Comparison of ENCODE assay signal across 19 cellular contexts in the genomic region with DNA sequence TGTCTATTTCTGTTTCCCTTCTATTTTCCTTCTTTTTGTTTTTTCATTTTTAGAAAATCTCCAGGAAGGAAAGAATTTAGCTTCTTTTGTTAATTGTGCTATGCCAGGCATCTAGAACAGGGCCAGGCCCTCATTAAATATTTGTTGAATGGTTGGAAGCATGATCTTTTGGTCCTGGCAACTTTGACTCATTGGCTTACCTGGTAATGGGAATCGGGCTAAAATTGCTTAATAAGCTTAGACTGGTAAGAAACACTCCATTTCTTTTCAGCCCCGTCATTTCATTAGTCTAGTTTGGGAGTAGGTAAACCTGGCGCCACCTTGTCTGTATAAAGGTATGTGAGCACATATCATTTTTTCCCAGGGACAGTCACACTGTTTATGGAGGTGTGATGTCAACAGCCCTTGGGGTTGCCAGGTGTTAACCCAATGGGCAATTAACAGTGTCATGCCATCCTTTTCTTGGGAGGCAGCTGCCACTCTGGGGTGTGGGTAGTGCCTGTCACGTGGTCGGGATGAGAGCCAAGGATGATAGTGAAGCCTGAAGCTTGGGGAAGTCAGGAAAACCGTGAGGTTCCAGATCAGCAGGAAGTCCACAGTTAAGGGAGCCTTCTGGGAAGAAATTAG. TPM values are rescaled to one million over a fixed set of nuclear protein-coding genes. Genes with fewer than 3 reads are reported as not detected.
A peak's percentile ranks its signal among the peaks of the same experiment; 100 is the strongest.
DNase-seq lines count a peak whose midpoint lies in the region; ATAC-seq and TF ChIP-seq lines count a peak whose summit lies in the region.
"Had no signal": no experiment of that assay in that cellular context is flagged by ENCODE, and none has a peak within 500 bp of the region (broad histone marks: within the 10 kb centered on the region; RNA-seq: fewer than 3 reads in every experiment).

No MANE protein-coding gene starts in this region.

- H3K27me3 Mint-ChIP-seq in activated T-helper 17 cell treated with anti-CD3 and anti-CD28 coated beads, Interleukin-2, amount 50 U/mL, for 72 hours, result peaks cover 23% of the 10 kb centered on the region
- peaks cover 0 to 10% of the 10 kb centered on the region in 2 donors for H3K27me3 Mint-ChIP-seq in natural killer cell (ENCODE audit: low read depth in 2 of 2)

- DNase-seq in NCI-H2171 treated with DMSO at 0.1 percent for 48 hours (lab: John Stamatoyannopoulos, UW) (peak; percentile 22), NCI-H2171 (lab: John Stamatoyannopoulos, UW) (no peak), islet precursor cell (peak; percentile 17), natural killer cell (no peak), NK-92 (lab: John Stamatoyannopoulos, UW; ENCODE audit: unreplicated experiment) (no peak), iPS-NIHi11 (ENCODE audit: low spot score) (no peak)
- DNase-seq: CD8-positive, alpha-beta memory T cell; HFFc6; KG1; NCI-H1436; NCI-H2081 treated with DMSO at 0.1 percent for 48 hours; NCI-H345; NCI-H526; PC-3 had no signal

- intact Hi-C loops in natural killer cell (cut with micrococcal nuclease), result no loop called here

- ATAC-seq in activated T-helper 17 cell treated with anti-CD3 and anti-CD28 coated beads, Interleukin-2, amount 50 U/mL, for 72 hours (replicated peaks), result no peak
- no peak for ATAC-seq in natural killer cell
- ATAC-seq: PC-3 had no signal

- peak overlapping the region in 14 of 21 experiments; percentile 19 to 89 (median 56) for H3K27ac ChIP-seq in skin epidermis
- H3K27ac ChIP-seq: BLaER1 treated with 17β-estradiol and CSF1 and Interleukin-3, amounts not matched to agents 10 nM and 100 nM; SJCRH30 had no signal

- no peaks in the 10 kb centered on the region for H3K36me3 Mint-ChIP-seq in activated T-helper 17 cell treated with anti-CD3 and anti-CD28 coated beads, Interleukin-2, amount 50 U/mL, for 72 hours (ENCODE audit: low read depth)
- H3K36me3 Mint-ChIP-seq in natural killer cell, result no peaks in the 10 kb centered on the region
- H3K36me3 Mint-ChIP-seq: CD8-positive, alpha-beta memory T cell had no signal

- TF ChIP-seq CTCF in natural killer cell (IDR thresholded peaks at IDR 0.05), result no peak

- peak overlapping the region; percentile 20 for H3K27ac Mint-ChIP-seq in activated T-helper 17 cell treated with anti-CD3 and anti-CD28 coated beads, Interleukin-2, amount 50 U/mL, for 72 hours
- no peak overlapping the region for H3K27ac Mint-ChIP-seq in natural killer cell
- H3K27ac Mint-ChIP-seq: CD8-positive, alpha-beta memory T cell; HFFc6 had no signal

- H3K4me3 ChIP-seq in skin epidermis, result no peak overlapping the region
- H3K4me3 ChIP-seq: BLaER1 treated with 17β-estradiol and CSF1 and Interleukin-3, amounts not matched to agents 10 nM and 100 nM; SJCRH30 had no signal

- H3K4me1 Mint-ChIP-seq in activated T-helper 17 cell treated with anti-CD3 and anti-CD28 coated beads, Interleukin-2, amount 50 U/mL, for 72 hours, result no peaks in the 10 kb centered on the region
- H3K4me1 Mint-ChIP-seq in natural killer cell, result no peaks in the 10 kb centered on the region
- H3K4me1 Mint-ChIP-seq: CD8-positive, alpha-beta memory T cell had no signal

- H3K4me3 Mint-ChIP-seq in activated T-helper 17 cell treated with anti-CD3 and anti-CD28 coated beads, Interleukin-2, amount 50 U/mL, for 72 hours, result no peak overlapping the region
- no peak overlapping the region for H3K4me3 Mint-ChIP-seq in natural killer cell
- H3K4me3 Mint-ChIP-seq: CD8-positive, alpha-beta memory T cell; HFFc6 had no signal

- no peaks in the 10 kb centered on the region for H3K9me3 Mint-ChIP-seq in activated T-helper 17 cell treated with anti-CD3 and anti-CD28 coated beads, Interleukin-2, amount 50 U/mL, for 72 hours
- H3K9me3 Mint-ChIP-seq in natural killer cell, result no peaks in the 10 kb centered on the region
- H3K9me3 Mint-ChIP-seq: CD8-positive, alpha-beta memory T cell; HFFc6 had no signal

RNA-seq across cellular contexts. Expression of a gene that starts 9.5 kb away (rescaled TPM):
- 10 to 100 TPM; 71.9 to 74.1 TPM for total RNA-seq in activated T-helper 17 cell treated with anti-CD3 and anti-CD28 coated beads, Interleukin-2, amount 50 U/mL, for 72 hours
- total RNA-seq in natural killer cell, result 100 to 1,000 TPM; 174 to 219 (median 193) TPM

RNA-seq across cellular contexts. Expression of a gene that starts 28.6 kb away (rescaled TPM):
- under 1 TPM; 0.09 to 0.21 TPM for total RNA-seq in activated T-helper 17 cell treated with anti-CD3 and anti-CD28 coated beads, Interleukin-2, amount 50 U/mL, for 72 hours
- 1 to 10 TPM in 1 of 3 donors, under 1 TPM in 2; 0.35 to 1.1 (median 0.52) TPM for total RNA-seq in natural killer cell
- total RNA-seq: CD8-positive, alpha-beta memory T cell; H4; HFFc6; SJCRH30 had no signal

RNA-seq across cellular contexts. Expression of a gene that starts 43.2 kb away (rescaled TPM):
- total RNA-seq in activated T-helper 17 cell treated with anti-CD3 and anti-CD28 coated beads, Interleukin-2, amount 50 U/mL, for 72 hours, result 1,000 to 10,000 TPM; 2,606 to 3,397 TPM
- 1,000 to 10,000 TPM; 1,481 to 1,796 (median 1,628) TPM for total RNA-seq in natural killer cell

Comparison
In these comparisons a context has a peak if more than half of its experiments do, and no peak if none do; other contexts are left out.
1. DNase-seq: peak in NCI-H2171 treated with DMSO at 0.1 percent for 48 hours (single experiment) and islet precursor cell (single experiment); none in NCI-H2171 (single experiment), natural killer cell (single experiment), NK-92 (single experiment) and iPS-NIHi11 (single experiment).